Comparison of ENCODE assay signal across 8 cellular contexts in the genomic region with DNA sequence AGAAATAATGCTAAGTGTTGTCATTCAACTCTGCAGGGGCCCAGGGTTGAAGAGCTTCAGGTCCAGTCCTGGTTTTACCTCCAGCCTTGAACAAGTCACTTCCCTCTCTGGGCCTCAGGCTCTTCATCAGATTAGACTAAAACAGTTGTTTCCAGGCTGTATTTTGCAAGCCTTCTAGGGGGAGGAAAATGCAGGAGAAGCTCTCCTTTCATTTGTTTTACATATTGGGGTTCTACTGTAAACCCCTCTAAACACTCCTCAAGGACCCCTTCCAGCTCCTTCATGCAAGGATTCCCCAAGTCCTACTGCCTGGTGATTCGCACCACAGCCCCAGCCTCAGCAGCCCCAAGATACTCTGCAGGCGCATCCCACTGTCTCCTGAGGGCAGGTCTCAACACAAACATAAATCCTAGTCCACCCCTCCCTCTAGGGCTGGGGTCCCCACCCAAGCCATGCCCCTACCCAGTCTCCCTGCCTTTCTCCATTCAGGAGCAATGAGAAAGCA.
DNase-seq lines count a peak whose midpoint lies in the region; ATAC-seq and TF ChIP-seq lines count a peak whose summit lies in the region.

No MANE protein-coding gene starts in this region.

- TF ChIP-seq CTCF in NB4 (IDR thresholded peaks at IDR 0.05; ENCODE audit: low read depth, low read length) (no peak), coronary artery (IDR thresholded peaks at IDR 0.05) (no peak), nephron (IDR thresholded peaks at IDR 0.05; ENCODE audit: unreplicated experiment in 3 of 3) (no peak)

- H3K4me3 ChIP-seq in NB4 (ENCODE audit: low read depth, low read length) (peak overlapping the region; percentile 14), coronary artery (no peak overlapping the region)

- peak; percentile 17 for DNase-seq in GM04503 (ENCODE audit: low read depth)
- DNase-seq in NB4 (ENCODE audit: low read depth), result peak; percentile 93
- DNase-seq in coronary artery (ENCODE audit: low spot score), result peak; percentile 40
- DNase-seq in activated T-cell treated with anti-CD3 and anti-CD28 coated beads, Interleukin-2, amount 50 U/mL, for 1 hour, result no peak
- no peak for DNase-seq in NCI-H1694 treated with DMSO at 0.1 percent for 48 hours (lab: John Stamatoyannopoulos, UW)
- no peak for DNase-seq in NCI-H2196 treated with DMSO at 0.1 percent for 48 hours (lab: John Stamatoyannopoulos, UW; ENCODE audit: unreplicated experiment)

- no peak for ATAC-seq in GM18858 (IDR thresholded peaks at IDR 0.05; ENCODE audit: unreplicated experiment)

- H3K27me3 Mint-ChIP-seq in nephron (ENCODE audit: low read depth), result no peaks in the 10 kb centered on the region

- H3K36me3 Mint-ChIP-seq in nephron (ENCODE audit: low read depth), result no peaks in the 10 kb centered on the region

- peak overlapping the region in 2 of 3 experiments; percentile 25 to 33 for H3K4me3 Mint-ChIP-seq in nephron

- TF ChIP-seq POLR2A in NB4 (IDR thresholded peaks at IDR 0.05; ENCODE audit: extremely low read depth, insufficient read length), result no peak

- H3K9me3 Mint-ChIP-seq in nephron, result no peaks in the 10 kb centered on the region

- peak overlapping the region; percentile 91 to 95 (median 95) for H3K27ac Mint-ChIP-seq in nephron

- peaks cover 22% of the 10 kb centered on the region for H3K4me1 Mint-ChIP-seq in nephron

- peak overlapping the region in 1 of 2 donors; percentile 68 for H3K27ac ChIP-seq in coronary artery

Comparison
In these comparisons a context has a peak if more than half of its experiments do, and no peak if none do; other contexts are left out.
1. DNase-seq: peak in GM04503 (single experiment), NB4 (single experiment) and coronary artery (single experiment); none in activated T-cell treated with anti-CD3 and anti-CD28 coated beads, Interleukin-2, amount 50 U/mL, for 1 hour (single experiment), NCI-H1694 treated with DMSO at 0.1 percent for 48 hours (single experiment) and NCI-H2196 treated with DMSO at 0.1 percent for 48 hours (single experiment).